Comparison of ENCODE assay signal across 25 cellular contexts in genomic region chr16:74931445-74931844, GRCh38.
"Had no signal": no experiment of that assay in that cellular context is flagged by ENCODE, and none has a peak within 500 bp of the region (broad histone marks: within the 10 kb centered on the region; RNA-seq: fewer than 3 reads in every experiment).

No MANE protein-coding gene starts in this region.

- ATAC-seq: activated CD4-positive, CD25-positive, alpha-beta regulatory T cell treated with anti-CD3 and anti-CD28 coated beads, Interleukin-2, amount 50 U/mL, for 24 hours; natural killer cell had no signal

- H3K27ac ChIP-seq: esophagus muscularis mucosa, left ventricle myocardium inferior, neural progenitor cell, parathyroid adenoma, right atrium auricular region, spleen, tibial nerve, VCaP had no signal

- H3K27me3 ChIP-seq: esophagus muscularis mucosa, neural progenitor cell, right atrium auricular region, spleen, tibial nerve had no signal

- H3K9me3 ChIP-seq: esophagus muscularis mucosa, left ventricle myocardium inferior, right atrium auricular region, spleen, tibial nerve had no signal

- H3K4me1 ChIP-seq: esophagus muscularis mucosa, left ventricle myocardium inferior, neural progenitor cell, parathyroid adenoma, right atrium auricular region, spleen, tibial nerve had no signal

- DNase-seq: activated CD4-positive, alpha-beta memory T cell treated with anti-CD3 and anti-CD28 coated beads for 36 hours; activated CD4-positive, alpha-beta T cell treated with anti-CD3 and anti-CD28 coated beads for 48 hours; activated CD8-positive, alpha-beta memory T cell treated with anti-CD3 and anti-CD28 coated beads, Interleukin-2, amount 50 U/mL, for 4 hours; activated gamma-delta T cell; activated naive CD4-positive, alpha-beta T cell treated with anti-CD3 and anti-CD28 coated beads, Interleukin-2, amount 50 U/mL, for 16 hours; activated T-cell treated with anti-CD3 and anti-CD28 coated beads, Interleukin-2, amount 50 U/mL, for 1 hour; amniotic stem cell; caudate nucleus; foreskin melanocyte; left ventricle myocardium inferior; mesendoderm; natural killer cell; occipital lobe; spleen; stimulated activated CD4-positive, alpha-beta T cell treated with anti-CD3 and anti-CD28 coated beads, Interleukin-2, amount 100 ng/mL, for 48 hours; stimulated activated naive CD4-positive, alpha-beta T cell treated with Interleukin-2 at 50 U/mL for 16 hours; T-helper 9 cell had no signal

- H3K4me3 ChIP-seq: esophagus muscularis mucosa, left ventricle myocardium inferior, lung, neural progenitor cell, right atrium auricular region, spleen, tibial nerve had no signal

- H3K36me3 ChIP-seq: neural progenitor cell had no signal
